ENCODE assay signal across 8 cellular contexts in genomic region chr11:119474682-119475596, GRCh38. TPM values are rescaled to one million over a fixed set of nuclear protein-coding genes. Genes with fewer than 3 reads are reported as not detected.
DNase-seq lines count a peak whose midpoint lies in the region; ATAC-seq and TF ChIP-seq lines count a peak whose summit lies in the region.

No MANE protein-coding gene starts in this region.

- CTCF ChIA-PET in SK-N-SH (lab: Yijun Ruan, JAX), result interaction anchor here (0.6 to 16.3 kb wide), 83 partner anchors 9 to 828 kb away, joined by 3 to 390 read pairs (median 4); partner anchors contain the start of genes C1QTNF5, CBL, MCAM and NECTIN1

- POLR2A ChIA-PET in SK-N-SH (lab: Yijun Ruan, JAX), result interaction anchor here (1.1 to 1.5 kb wide), 4 partner anchors 52 to 136 kb away, joined by 4 to 8 read pairs (median 6); partner anchors contain the start of gene THY1

- H3K4me3 ChIP-seq in SK-N-SH (ENCODE audit: low read depth in 2 of 2, low read length in 1 of 2), result no peak overlapping the region; a peak in 1 of 4 replicates
- no peak overlapping the region for H3K4me3 ChIP-seq in adrenal gland
- H3K4me3 ChIP-seq in cardiac muscle cell, result no peak overlapping the region
- no peak overlapping the region for H3K4me3 ChIP-seq in prostate gland

- H3K4me1 ChIP-seq in SK-N-SH (ENCODE audit: control insufficient read depth in 1 of 2, insufficient read depth in 2 of 2, low read depth in 1 of 2, low read length in 1 of 2) (peaks cover 19 to 26% of the 10 kb centered on the region in 2 experiments; a peak in 3 of 4 replicates), adrenal gland (replicated peaks in 1 of 2) (peaks cover 5 to 8% of the 10 kb centered on the region in 2 donors), cardiac muscle cell (ENCODE audit: low read depth) (peaks cover under 1% of the 10 kb centered on the region), prostate gland (replicated peaks) (no peaks in the 10 kb centered on the region)

- H3K9ac ChIP-seq in SK-N-SH, result no peak overlapping the region

- peak; percentile 98 for TF ChIP-seq RAD21 in SK-N-SH (IDR thresholded peaks at IDR 0.05; ENCODE audit: low read length)

- TF ChIP-seq EP300 in SK-N-SH (IDR thresholded peaks at IDR 0.05; ENCODE audit: borderline replicate concordance in 1 of 2, low read depth in 1 of 2, low read length in 1 of 2), result no peak

- no peak overlapping the region for H3K27ac ChIP-seq in SK-N-SH (ENCODE audit: low read depth in 2 of 2, low read length in 1 of 2)
- H3K27ac ChIP-seq in adrenal gland, result peak overlapping the region; percentile 42 to 88 (median 68)
- H3K27ac ChIP-seq in cardiac muscle cell, result no peak overlapping the region
- no peak overlapping the region for H3K27ac ChIP-seq in prostate gland

- no peak for ATAC-seq in GM19467 (IDR thresholded peaks at IDR 0.05; ENCODE audit: unreplicated experiment)
- ATAC-seq in HG03442 (IDR thresholded peaks at IDR 0.05; ENCODE audit: unreplicated experiment), result no peak

- H3K36me3 ChIP-seq in SK-N-SH (replicated peaks in 1 of 2; ENCODE audit: control insufficient read depth in 1 of 2, insufficient read depth in 2 of 2, low read length in 1 of 2) (no peaks in the 10 kb centered on the region), adrenal gland (replicated peaks in 1 of 2) (no peaks in the 10 kb centered on the region), cardiac muscle cell (no peaks in the 10 kb centered on the region), prostate gland (no peaks in the 10 kb centered on the region)

- WGBS in SK-N-SH (ENCODE audit: low lambda C conversion rate), result 25% methylated on average over 8 of the region's 9 CpGs
- WGBS in adrenal gland, 4 donors, result 19 to 28% (median 23%) methylated on average over 7 to 9 of the region's 9 CpGs
- 29% methylated on average over 9 of the region's 9 CpGs for WGBS in prostate gland

- H3K27me3 ChIP-seq in SK-N-SH (ENCODE audit: insufficient read depth) (0 out of 2 replicates have a peak, but pooled peaks cover 6% of the 10 kb centered on the region), adrenal gland (no peaks in the 10 kb centered on the region), cardiac muscle cell (peaks cover 6% of the 10 kb centered on the region), prostate gland (replicated peaks; ENCODE audit: insufficient read depth) (no peaks in the 10 kb centered on the region)

- peak; percentile 96 for TF ChIP-seq CTCF in SK-N-SH (IDR thresholded peaks at IDR 0.05)
- peak; percentile 89 to 97 (median 92) for TF ChIP-seq CTCF in adrenal gland (IDR thresholded peaks at IDR 0.05)
- TF ChIP-seq CTCF in cardiac muscle cell (IDR thresholded peaks at IDR 0.05; ENCODE audit: low read depth, low read length), result peak; percentile 96
- TF ChIP-seq CTCF in prostate gland (IDR thresholded peaks at IDR 0.05), result peak; percentile 71 to 87 (median 79)

- no peak for TF ChIP-seq POLR2A in adrenal gland (IDR thresholded peaks at IDR 0.05)
- no peak for TF ChIP-seq POLR2A in prostate gland (IDR thresholded peaks at IDR 0.05)

- no peaks in the 10 kb centered on the region for H3K79me2 ChIP-seq in SK-N-SH (ENCODE audit: insufficient read depth)

- H3K9me3 ChIP-seq in SK-N-SH (no peaks in the 10 kb centered on the region), adrenal gland (replicated peaks in 1 of 3) (no peaks in the 10 kb centered on the region), cardiac muscle cell (ENCODE audit: low read depth) (no peaks in the 10 kb centered on the region), prostate gland (no peaks in the 10 kb centered on the region)

- intact Hi-C loops in adrenal gland (cut with DNase I), result loop anchor here (5.0 to 10.0 kb wide), 4 partner anchors 90 to 120 kb away; partner anchors contain the start of gene USP2 (in 1 of the 2)
- intact Hi-C loops in prostate gland (cut with DNase I), result loop anchor here (2.0 kb wide), 1 partner anchor 118 kb away; no protein-coding TSS in a partner anchor

- DNase-seq in ELF-1 (ENCODE audit: low read depth, low spot score) (peak; percentile 84), M059J (ENCODE audit: low read depth) (peak; percentile 81), SK-N-SH (peak; percentile 86), adrenal gland (peak; percentile 72 to 94 (median 89)), cardiac muscle cell (ENCODE audit: low read depth in 1 of 2, low spot score in 1 of 2) (peak; percentile 77 to 83), prostate gland (ENCODE audit: low spot score) (peak; percentile 54)

- no peaks in the 10 kb centered on the region for H4K20me1 ChIP-seq in SK-N-SH (ENCODE audit: insufficient read depth)

- H3F3A ChIP-seq in SK-N-SH (replicated peaks; ENCODE audit: insufficient read depth), result no peaks in the 10 kb centered on the region

- H2AFZ ChIP-seq in SK-N-SH (ENCODE audit: low read depth), result no peak overlapping the region

- H3K9me2 ChIP-seq in SK-N-SH, result no peaks in the 10 kb centered on the region

- H3K4me2 ChIP-seq in SK-N-SH, result peak overlapping the region; percentile 23; the same call in 1 of the 2 replicates

TF ChIP-seq in SK-N-SH, 30 proteins besides CTCF, POLR2A, EP300 and RAD21:
- TF ChIP-seq MXI1 (IDR thresholded peaks at IDR 0.05; ENCODE audit: low read depth, low read length), result peak; percentile 54; the same call in 1 of the 2 replicates
- TF ChIP-seq RXRA (IDR thresholded peaks at IDR 0.05; ENCODE audit: borderline replicate concordance, low read depth), result no peak
- no peak for TF ChIP-seq FOSL2 (IDR thresholded peaks at IDR 0.05; ENCODE audit: borderline replicate concordance, low read depth)
- no peak for TF ChIP-seq NFIC (IDR thresholded peaks at IDR 0.05; ENCODE audit: borderline replicate concordance)
- TF ChIP-seq RCOR1 (IDR thresholded peaks at IDR 0.05; ENCODE audit: low read length), result 0 out of 2 replicates have a peak, but pooled peaks have one; percentile 23
- peak; percentile 93 for TF ChIP-seq SMC3 (IDR thresholded peaks at IDR 0.05; ENCODE audit: low read depth, low read length)
- TF ChIP-seq POLR2AphosphoS5 (IDR thresholded peaks at IDR 0.05; ENCODE audit: low read depth, low read length), result no peak
- no peak for TF ChIP-seq EZH2phosphoT487 (IDR thresholded peaks at IDR 0.05; ENCODE audit: borderline replicate concordance, low read depth)
- no peak for TF ChIP-seq TCF12 (IDR thresholded peaks at IDR 0.05)

RNA-seq across cellular contexts. Expression of gene THY1, which starts 52.0 kb away (rescaled TPM):
- 1,171 and 1,190 TPM in 2 replicates for total RNA-seq in M059J (2014; rRNA removed; shearing (Covaris generic))
- polyA plus RNA-seq in SK-N-SH (2012; rRNA removed) (1,091 and 1,905 TPM in 2 replicates), adrenal gland (10 to 100 TPM; 14.4 to 35.0 (median 26.2) TPM), cardiac muscle cell (6.8 and 7.5 TPM in 2 replicates)
- 451 and 1,082 TPM in 2 replicates for polyA plus RNA-seq in SK-N-SH (2012; cell fraction: cytosol; rRNA removed)
- 429 and 498 TPM in 2 replicates for polyA plus RNA-seq in SK-N-SH (2012; cell fraction: nucleus; rRNA removed)
- total RNA-seq in adrenal gland (10 to 100 TPM in 5 of 8 donors, 1 to 10 TPM in 3; 4.5 to 38.7 (median 18.2) TPM), cardiac muscle cell (2.1 and 6.3 TPM in 2 replicates), prostate gland (10 to 100 TPM in 1 of 2 donors, 1 to 10 TPM in 1; 3.3 to 39.7 TPM)

Comparison
In these comparisons a context has a peak if more than half of its experiments do, and no peak if none do; other contexts are left out.
1. H3K27ac ChIP-seq: peak in adrenal gland (5 of 5); none in SK-N-SH (0 of 2), cardiac muscle cell (single experiment) and prostate gland (0 of 2).
2. RNA of gene THY1, which starts 52.0 kb away (total RNA-seq): 1,171 to 1,190 TPM in M059J; 3.3 to 39.7 TPM in prostate gland, 4.5 to 38.7 TPM in adrenal gland and 2.1 to 6.3 TPM in cardiac muscle cell; every median in the first group is over 10 times any median in the second.
3. Peak in every context shown above with its lines, with median percentiles within 50 percentile points of each other: DNase-seq and CTCF ChIP-seq.